ENCODE assay signal across 10 cellular contexts in genomic region chr11:116960916-116961315, GRCh38.
DNase-seq lines count a peak whose midpoint lies in the region; TF ChIP-seq lines count a peak whose summit lies in the region.
"Had no signal": no experiment of that assay in that cellular context is flagged by ENCODE, and none has a peak within 500 bp of the region (broad histone marks: within the 10 kb centered on the region; RNA-seq: fewer than 3 reads in every experiment).

No MANE protein-coding gene starts in this region.

- no peak overlapping the region for H3K4me3 ChIP-seq in BJ (ENCODE audit: low read depth, low read length)
- H3K4me3 ChIP-seq in mesodermal cell (ENCODE audit: extremely low read depth, insufficient read depth, low read length, poor library complexity, severe bottlenecking), result no peak overlapping the region
- H3K4me3 ChIP-seq: esophagus muscularis mucosa had no signal

- CTCF ChIA-PET in BJ (lab: Yijun Ruan, JAX), result interaction anchor here (1.2 kb wide), 1 partner anchor 11 kb away, joined by 3 read pairs; no protein-coding TSS in a partner anchor

- H3K27ac ChIP-seq in mesodermal cell (ENCODE audit: low read depth, low read length, severe bottlenecking), result peak overlapping the region; percentile 54

- H3K4me1 ChIP-seq in mesodermal cell (ENCODE audit: control insufficient read depth, insufficient read depth, low read length, poor library complexity, severe bottlenecking), result peaks cover 18% of the 10 kb centered on the region

- H3K27me3 ChIP-seq in BJ (ENCODE audit: control insufficient read depth, insufficient read depth, low read length), result no peaks in the 10 kb centered on the region
- H3K27me3 ChIP-seq: esophagus muscularis mucosa had no signal

- DNase-seq in BJ (ENCODE audit: low read depth) (peak; percentile 31), M059J (ENCODE audit: low read depth) (peak; percentile 86), cerebellar cortex (ENCODE audit: low spot score) (peak; percentile 28), RPMI8226 (no peak), cortex of kidney (lab: John Stamatoyannopoulos, UW) (no peak), middle frontal gyrus (ENCODE audit: extremely low spot score, low spot score) (no peak), ecto neural progenitor cell (ENCODE audit: low spot score) (no peak)
- DNase-seq: Calu3 had no signal

- peaks cover under 1% of the 10 kb centered on the region; the same call in 1 of the 2 replicates for H3K36me3 ChIP-seq in BJ (ENCODE audit: control insufficient read depth, insufficient read depth, low read length)
- peaks cover under 1% of the 10 kb centered on the region for H3K36me3 ChIP-seq in mesodermal cell (ENCODE audit: control insufficient read depth, insufficient read depth, low read length)

- no peak for TF ChIP-seq CTCF in BJ (IDR thresholded peaks at IDR 0.05; ENCODE audit: insufficient read depth, low read depth, low read length)

- WGBS in mesodermal cell (ENCODE audit: insufficient coverage in 2 of 2), 2 experiments, result 65 to 68% methylated on average over 3 of the region's 3 CpGs

- no peaks in the 10 kb centered on the region for H3K9me3 ChIP-seq in mesodermal cell (ENCODE audit: control insufficient read depth, low read length)
- H3K9me3 ChIP-seq: esophagus muscularis mucosa had no signal

- POLR2A ChIA-PET in BJ (lab: Charles Lee), result no interaction called here

Comparison
In these comparisons a context has a peak if more than half of its experiments do, and no peak if none do; other contexts are left out.
1. DNase-seq: peak in BJ (single experiment), M059J (single experiment) and cerebellar cortex (single experiment); none in RPMI8226 (single experiment), cortex of kidney (single experiment), middle frontal gyrus (single experiment) and ecto neural progenitor cell (single experiment).